Comparison of ENCODE assay signal across 15 cellular contexts in the genomic region with DNA sequence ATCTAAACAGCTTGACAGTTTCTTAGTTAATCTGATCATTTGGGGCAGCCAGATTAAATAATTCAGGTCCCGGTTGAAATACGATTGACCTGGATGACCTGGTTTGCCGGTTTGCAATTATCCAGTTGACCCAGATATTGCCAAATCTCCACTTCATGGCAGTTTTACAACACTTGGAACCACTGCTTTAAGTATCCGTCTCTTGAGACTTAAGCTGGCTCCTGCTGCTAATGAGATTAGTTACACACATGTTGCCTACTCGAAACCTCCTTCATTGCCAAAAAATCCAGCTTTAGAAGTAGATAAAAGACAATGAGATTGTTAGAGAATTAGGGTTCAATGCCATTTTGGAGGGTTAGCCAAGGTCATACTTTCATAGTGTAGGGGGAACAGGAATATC.
DNase-seq lines count a peak whose midpoint lies in the region; ATAC-seq and TF ChIP-seq lines count a peak whose summit lies in the region.
"Had no signal": no experiment of that assay in that cellular context is flagged by ENCODE, and none has a peak within 500 bp of the region (broad histone marks: within the 10 kb centered on the region; RNA-seq: fewer than 3 reads in every experiment).

No MANE protein-coding gene starts in this region.

- H3K27ac ChIP-seq in A673 (ENCODE audit: low read depth, low read length, poor library complexity, severe bottlenecking) (no peak overlapping the region), SJCRH30 (peak overlapping the region; percentile 41; the same call in 1 of the 2 replicates), vagina (no peak overlapping the region), transverse colon (no peak overlapping the region)

- no peaks in the 10 kb centered on the region for H3K9me3 ChIP-seq in A673 (ENCODE audit: low read depth, low read length, poor library complexity, severe bottlenecking)
- no peaks in the 10 kb centered on the region; the same call in 1 of the 2 replicates for H3K9me3 ChIP-seq in SJCRH30 (replicated peaks)
- H3K9me3 ChIP-seq in vagina = no peaks in the 10 kb centered on the region
- H3K9me3 ChIP-seq in transverse colon = no peaks in the 10 kb centered on the region
- H3K9me3 ChIP-seq: BE2C had no signal

- H3K27me3 Mint-ChIP-seq in activated T-helper 17 cell treated with anti-CD3 and anti-CD28 coated beads, Interleukin-2, amount 50 U/mL, for 72 hours = no peaks in the 10 kb centered on the region
- H3K27me3 Mint-ChIP-seq: CD4-positive, alpha-beta memory T cell had no signal

- no peak overlapping the region for H3K4me3 Mint-ChIP-seq in activated T-helper 17 cell treated with anti-CD3 and anti-CD28 coated beads, Interleukin-2, amount 50 U/mL, for 72 hours
- H3K4me3 Mint-ChIP-seq: CD4-positive, alpha-beta memory T cell had no signal

- no peak for ATAC-seq in activated T-helper 17 cell treated with anti-CD3 and anti-CD28 coated beads, Interleukin-2, amount 50 U/mL, for 72 hours (replicated peaks)
- ATAC-seq: PC-3 had no signal

- H3K27me3 ChIP-seq in A673 (replicated peaks; ENCODE audit: insufficient read depth, low read depth, low read length, poor library complexity) = peaks cover 16% of the 10 kb centered on the region
- no peaks in the 10 kb centered on the region for H3K27me3 ChIP-seq in SJCRH30
- H3K27me3 ChIP-seq in vagina = no peaks in the 10 kb centered on the region
- no peaks in the 10 kb centered on the region for H3K27me3 ChIP-seq in transverse colon
- H3K27me3 ChIP-seq: BE2C had no signal

- peaks cover 21% of the 10 kb centered on the region for H3K4me1 ChIP-seq in A673 (ENCODE audit: insufficient read depth, low read length, poor library complexity, severe bottlenecking)
- peaks cover 13% of the 10 kb centered on the region for H3K4me1 ChIP-seq in SJCRH30
- no peaks in the 10 kb centered on the region for H3K4me1 ChIP-seq in vagina
- H3K4me1 ChIP-seq in transverse colon = no peaks in the 10 kb centered on the region

- in situ Hi-C loops in transverse colon (cut with MboI; ENCODE audit: low pct_ligation_motif_present in 1 of 4, low pct_unique_long_range_greater_than_20kb in 1 of 4, low sequenced_read_pairs in 3 of 4) = no loop called here

- no peak for TF ChIP-seq EP300 in transverse colon (IDR thresholded peaks at IDR 0.05; ENCODE audit: low read depth)

- intact Hi-C loops in A673 (cut with micrococcal nuclease; ENCODE audit: unreplicated experiment) = no loop called here
- intact Hi-C loops in vagina (cut with DNase I) = no loop called here
- intact Hi-C loops in transverse colon (cut with DNase I; ENCODE audit: low total_unique reads) = no loop called here

- no peaks in the 10 kb centered on the region for H3K36me3 Mint-ChIP-seq in activated T-helper 17 cell treated with anti-CD3 and anti-CD28 coated beads, Interleukin-2, amount 50 U/mL, for 72 hours (ENCODE audit: low read depth)
- H3K36me3 Mint-ChIP-seq: CD4-positive, alpha-beta memory T cell had no signal

- POLR2A ChIA-PET in A673 (lab: Charles Lee; ENCODE audit: low non-redundant PET) = no interaction called here

- no peak for TF ChIP-seq CTCF in A673 (conservative IDR thresholded peaks at IDR 0.05; ENCODE audit: low read depth, low read length)
- TF ChIP-seq CTCF in fibroblast of villous mesenchyme (IDR thresholded peaks at IDR 0.05; ENCODE audit: insufficient read depth, low read depth, low read length) = no peak
- TF ChIP-seq CTCF in vagina (IDR thresholded peaks at IDR 0.05) = no peak
- no peak for TF ChIP-seq CTCF in transverse colon (IDR thresholded peaks at IDR 0.05)

- TF ChIP-seq POLR2A in vagina (IDR thresholded peaks at IDR 0.05) (no peak), transverse colon (IDR thresholded peaks at IDR 0.05) (no peak)

- no peaks in the 10 kb centered on the region for H3K9me3 Mint-ChIP-seq in activated T-helper 17 cell treated with anti-CD3 and anti-CD28 coated beads, Interleukin-2, amount 50 U/mL, for 72 hours

- H3K4me3 ChIP-seq in A673 (ENCODE audit: low read depth, low read length, poor library complexity, severe bottlenecking) (no peak overlapping the region), SJCRH30 (no peak overlapping the region), fibroblast of villous mesenchyme (ENCODE audit: low read depth, low read length) (no peak overlapping the region), vagina (no peak overlapping the region), transverse colon (no peak overlapping the region)

- H3K27ac Mint-ChIP-seq in activated T-helper 17 cell treated with anti-CD3 and anti-CD28 coated beads, Interleukin-2, amount 50 U/mL, for 72 hours = no peak overlapping the region
- H3K27ac Mint-ChIP-seq: CD4-positive, alpha-beta memory T cell had no signal

- no peaks in the 10 kb centered on the region for H3K36me3 ChIP-seq in A673 (ENCODE audit: insufficient read depth, low read length, poor library complexity, severe bottlenecking)
- no peaks in the 10 kb centered on the region for H3K36me3 ChIP-seq in SJCRH30
- H3K36me3 ChIP-seq in vagina = no peaks in the 10 kb centered on the region
- H3K36me3 ChIP-seq in transverse colon = no peaks in the 10 kb centered on the region
- H3K36me3 ChIP-seq: BE2C had no signal

- DNase-seq in A673 (ENCODE audit: low spot score) (peak; percentile 79), DMS 273 (lab: John Stamatoyannopoulos, UW; ENCODE audit: unreplicated experiment) (peak; percentile 71), SJCRH30 (peak; percentile 32 to 62), fibroblast of villous mesenchyme (ENCODE audit: low read depth) (peak; percentile 3), vagina (ENCODE audit: extremely low spot score in 2 of 2) (no peak), transverse colon (no peak), OCI-M2 (lab: John Stamatoyannopoulos, UW; ENCODE audit: unreplicated experiment) (no peak)
- DNase-seq: BE2C; CD4-positive, alpha-beta memory T cell; KG1; NCI-H1092 treated with DMSO at 0.1 percent for 48 hours; NCI-H1694 treated with DMSO at 0.1 percent for 48 hours; NK-92 treated with Interleukin-12 subunit alpha and Interleukin-12 subunit beta, amount 100 ng/mL, for 24 hours; PC-3 had no signal

- 71 to 73% methylated on average over 5 of the region's 5 CpGs for WGBS in transverse colon (ENCODE audit: low coverage in 1 of 2), 2 donors

- no TSS peak for BruUV-seq in A673 (replicated peaks; lab: Mats Ljungman, UMichigan)

- CTCF ChIA-PET in A673 (lab: Charles Lee) = no interaction called here

- H3K4me1 Mint-ChIP-seq in activated T-helper 17 cell treated with anti-CD3 and anti-CD28 coated beads, Interleukin-2, amount 50 U/mL, for 72 hours = no peaks in the 10 kb centered on the region
- H3K4me1 Mint-ChIP-seq: CD4-positive, alpha-beta memory T cell had no signal

Comparison
In these comparisons a context has a peak if more than half of its experiments do, and no peak if none do; other contexts are left out.
1. DNase-seq: peak in A673 (single experiment), DMS 273 (single experiment), SJCRH30 (2 of 2) and fibroblast of villous mesenchyme (single experiment); none in vagina (0 of 2), transverse colon (single experiment) and OCI-M2 (single experiment).